In genomic region chr9:34797367-34797766, GRCh38 we compare ENCODE assay signal across 17 cellular contexts.
DNase-seq lines count a peak whose midpoint lies in the region; ATAC-seq and TF ChIP-seq lines count a peak whose summit lies in the region.
"Had no signal": no experiment of that assay in that cellular context is flagged by ENCODE, and none has a peak within 500 bp of the region (broad histone marks: within the 10 kb centered on the region; RNA-seq: fewer than 3 reads in every experiment).

No MANE protein-coding gene starts in this region.

- H3K27me3 ChIP-seq in H9 (ENCODE audit: insufficient read depth, low read length) (no peaks in the 10 kb centered on the region), neural progenitor cell (peaks cover 12% of the 10 kb centered on the region)
- H3K27me3 ChIP-seq: BLaER1 had no signal

- H3K36me3 Mint-ChIP-seq in H9 (ENCODE audit: insufficient read depth in 1 of 3, low read depth in 3 of 3) (no peaks in the 10 kb centered on the region), WTC11 (no peaks in the 10 kb centered on the region), neural progenitor cell (no peaks in the 10 kb centered on the region)
- H3K36me3 Mint-ChIP-seq: CD14-positive monocyte; CD8-positive, alpha-beta T cell had no signal

- H2AK5ac ChIP-seq in H9 (ENCODE audit: insufficient read length, low read length), result no peak overlapping the region

- H3K36me3 ChIP-seq in neural progenitor cell, result no peaks in the 10 kb centered on the region
- H3K36me3 ChIP-seq in mucosa of descending colon (ENCODE audit: low read depth), result no peaks in the 10 kb centered on the region
- H3K36me3 ChIP-seq: BLaER1 had no signal

- POLR2A ChIA-PET in WTC11 (lab: Charles Lee), result interaction anchor here (0.7 kb wide), 1 partner anchor 242 kb away, joined by 3 read pairs; no protein-coding TSS in a partner anchor

- H3K79me2 ChIP-seq in H9 (ENCODE audit: insufficient read depth, low read length) (no peaks in the 10 kb centered on the region), neural progenitor cell (ENCODE audit: low read depth) (no peaks in the 10 kb centered on the region)

- H3T11ph ChIP-seq in H9 (ENCODE audit: low read length), result no peak overlapping the region

- no CpG with 5 or more reads among the region's 14 CpGs for WGBS in H9 (ENCODE audit: extremely low coverage, insufficient read length, low lambda C conversion rate)

- no peak overlapping the region for H4K8ac ChIP-seq in H9 (replicated peaks; ENCODE audit: insufficient read length, low read depth, low read length)

- H3K27ac ChIP-seq in H9 (ENCODE audit: insufficient read length, low read depth, low read length), result no peak overlapping the region
- H3K27ac ChIP-seq in neural progenitor cell, result no peak overlapping the region
- H3K27ac ChIP-seq: 22Rv1, A549, BLaER1, KMS-11 had no signal

- H4K5ac ChIP-seq in H9 (ENCODE audit: insufficient read length, low read depth, low read length), result no peak overlapping the region

- H3K23me2 ChIP-seq in H9 (ENCODE audit: insufficient read length, low read depth, low read length, poor library complexity, severe bottlenecking), result no peaks in the 10 kb centered on the region

- H3F3A ChIP-seq in neural progenitor cell (ENCODE audit: low read depth), result no peaks in the 10 kb centered on the region

- H3K14ac ChIP-seq in H9 (ENCODE audit: insufficient read depth, low read length), result no peak overlapping the region

- H2BK20ac ChIP-seq in H9 (ENCODE audit: low read depth, low read length, poor library complexity, severe bottlenecking), result no peak overlapping the region

- no peak overlapping the region for H3K18ac ChIP-seq in H9 (ENCODE audit: insufficient read length, low read depth, low read length)

- no peak for TF ChIP-seq CTCF in H9 (conservative IDR thresholded peaks at IDR 0.05)
- TF ChIP-seq CTCF in WTC11 (IDR thresholded peaks at IDR 0.05), result no peak
- TF ChIP-seq CTCF in neural progenitor cell (IDR thresholded peaks at IDR 0.05), result no peak
- TF ChIP-seq CTCF in mucosa of descending colon (IDR thresholded peaks at IDR 0.05), result no peak

- H3K4ac ChIP-seq in H9 (ENCODE audit: low read depth, low read length), result no peak overlapping the region

- H3K27ac Mint-ChIP-seq in H9 (no peak overlapping the region), WTC11 (no peak overlapping the region), neural progenitor cell (no peak overlapping the region)
- H3K27ac Mint-ChIP-seq: CD8-positive, alpha-beta T cell had no signal

- no peaks in the 10 kb centered on the region for H3K79me1 ChIP-seq in H9 (ENCODE audit: insufficient read depth, low read depth, low read length, poor library complexity, severe bottlenecking)

- no peak overlapping the region for H2BK120ac ChIP-seq in H9 (ENCODE audit: low read depth, low read length, poor library complexity, severe bottlenecking)

- H2BK12ac ChIP-seq in H9 (ENCODE audit: insufficient read length, low read depth, low read length), result no peak overlapping the region

- peak; percentile 18 for DNase-seq in Daoy (ENCODE audit: low read depth)
- no peak for DNase-seq in H9
- DNase-seq in WTC11 (ENCODE audit: low spot score), result no peak
- no peak for DNase-seq in neural progenitor cell (ENCODE audit: low spot score)
- DNase-seq in NCI-H187 (lab: John Stamatoyannopoulos, UW), result no peak
- no peak for DNase-seq in mucosa of descending colon
- DNase-seq: CD8-positive, alpha-beta T cell; COR-L47; DMS153; DMS79 had no signal

- CTCF ChIA-PET in WTC11 (lab: Charles Lee), result interaction anchor here (1.0 to 1.4 kb wide), 3 partner anchors 37 to 96 kb away, joined by 9 to 10 read pairs (median 10); no protein-coding TSS in a partner anchor

- no peak overlapping the region for H3K23ac ChIP-seq in H9 (ENCODE audit: insufficient read length, low read depth, low read length)

- H3K9ac ChIP-seq in H9 (ENCODE audit: extremely low read depth, insufficient read length, low read length) (no peak overlapping the region), neural progenitor cell (no peak overlapping the region)
- H3K9ac ChIP-seq: BLaER1, KMS-11 had no signal

- H4K20me1 ChIP-seq in H9 (ENCODE audit: control insufficient read depth, insufficient read depth, insufficient read length), result no peaks in the 10 kb centered on the region
- no peaks in the 10 kb centered on the region for H4K20me1 ChIP-seq in neural progenitor cell (ENCODE audit: low read depth)
- H4K20me1 ChIP-seq: BLaER1 had no signal

- H2AFZ ChIP-seq in H9 (ENCODE audit: low read length), result no peak overlapping the region
- peak overlapping the region; percentile 69 for H2AFZ ChIP-seq in neural progenitor cell (replicated peaks)

- H3K9me3 Mint-ChIP-seq in H9 (no peaks in the 10 kb centered on the region; a peak in 1 of 5 replicates), WTC11 (peaks cover 6% of the 10 kb centered on the region; the same call in 1 of the 2 replicates), neural progenitor cell (no peaks in the 10 kb centered on the region)
- H3K9me3 Mint-ChIP-seq: CD8-positive, alpha-beta T cell had no signal

- H2BK5ac ChIP-seq in H9 (ENCODE audit: insufficient read length, low read length), result no peak overlapping the region

- no peak overlapping the region for H4K91ac ChIP-seq in H9 (ENCODE audit: insufficient read length, low read depth, low read length)

- peaks cover 24% of the 10 kb centered on the region for H3K27me3 Mint-ChIP-seq in H9 (ENCODE audit: low read depth)
- H3K27me3 Mint-ChIP-seq in WTC11 (ENCODE audit: low read depth), result peaks cover 23% of the 10 kb centered on the region
- no peaks in the 10 kb centered on the region for H3K27me3 Mint-ChIP-seq in neural progenitor cell (ENCODE audit: insufficient read depth, low read depth)

- intact Hi-C loops in mucosa of descending colon (cut with DNase I, micrococcal nuclease), result no loop called here

- H3K4me1 ChIP-seq in H9 (ENCODE audit: insufficient read depth, low read length), result no peaks in the 10 kb centered on the region
- H3K4me1 ChIP-seq in neural progenitor cell, result peaks cover 5% of the 10 kb centered on the region
- H3K4me1 ChIP-seq in mucosa of descending colon (ENCODE audit: low read depth), result no peaks in the 10 kb centered on the region
- H3K4me1 ChIP-seq: A549 had no signal

- H2BK15ac ChIP-seq in H9 (ENCODE audit: low read depth, low read length), result no peak overlapping the region

- ATAC-seq in WTC11, result peak; percentile 60
- no peak for ATAC-seq in HG03521 (IDR thresholded peaks at IDR 0.05; ENCODE audit: unreplicated experiment)
- ATAC-seq in mucosa of descending colon, result no peak
- ATAC-seq: A549; CD8-positive, alpha-beta T cell; GM12878 had no signal

- H3K9me3 ChIP-seq in H9 (ENCODE audit: control insufficient read depth, low read depth, low read length) (no peaks in the 10 kb centered on the region), neural progenitor cell (ENCODE audit: low read depth) (no peaks in the 10 kb centered on the region), mucosa of descending colon (no peaks in the 10 kb centered on the region)
- H3K9me3 ChIP-seq: A549, BLaER1 had no signal

- H3K4me3 Mint-ChIP-seq in H9, result no peak overlapping the region
- H3K4me3 Mint-ChIP-seq in WTC11, result no peak overlapping the region
- no peak overlapping the region for H3K4me3 Mint-ChIP-seq in neural progenitor cell
- H3K4me3 Mint-ChIP-seq: CD14-positive monocyte; CD8-positive, alpha-beta T cell had no signal

- H3K4me2 ChIP-seq in H9 (ENCODE audit: insufficient read depth, insufficient read length, low read length), result peak overlapping the region; percentile 2
- no peak overlapping the region for H3K4me2 ChIP-seq in neural progenitor cell
- H3K4me2 ChIP-seq: A549, BLaER1, KMS-11 had no signal

- H3K4me3 ChIP-seq in neural progenitor cell (no peak overlapping the region), mucosa of descending colon (no peak overlapping the region)
- H3K4me3 ChIP-seq: A549, BLaER1, GM12878 had no signal

- H3K56ac ChIP-seq in H9 (ENCODE audit: insufficient read length, low read depth, low read length), result no peak overlapping the region

- H3K4me1 Mint-ChIP-seq in H9, result peaks cover 11 to 12% of the 10 kb centered on the region in 2 experiments
- peaks cover 14% of the 10 kb centered on the region for H3K4me1 Mint-ChIP-seq in WTC11
- H3K4me1 Mint-ChIP-seq in neural progenitor cell, result no peaks in the 10 kb centered on the region

TF ChIP-seq in WTC11, 78 proteins besides CTCF, POLR2A, EP300 and RAD21:
- TF ChIP-seq CDX4 (CRISPR knock-in tag; IDR thresholded peaks at IDR 0.05; ENCODE audit: borderline replicate concordance) (no peak), NFATC4 (CRISPR knock-in tag; IDR thresholded peaks at IDR 0.05) (no peak), TCF7 (CRISPR knock-in tag; IDR thresholded peaks at IDR 0.05; ENCODE audit: low read depth) (no peak), FOXP1 (CRISPR knock-in tag; IDR thresholded peaks at IDR 0.05; ENCODE audit: borderline replicate concordance) (no peak), E2F5 (CRISPR knock-in tag; IDR thresholded peaks at IDR 0.05) (no peak), MAX (CRISPR knock-in tag; IDR thresholded peaks at IDR 0.05) (0 out of 2 replicates have a peak, but pooled peaks have one; percentile 20)
